Comparison of ENCODE assay signal across 1 cellular context in genomic region chrX:11665144-11666040, GRCh38.
TF ChIP-seq lines count a peak whose summit lies in the region.

A gene with protein sequence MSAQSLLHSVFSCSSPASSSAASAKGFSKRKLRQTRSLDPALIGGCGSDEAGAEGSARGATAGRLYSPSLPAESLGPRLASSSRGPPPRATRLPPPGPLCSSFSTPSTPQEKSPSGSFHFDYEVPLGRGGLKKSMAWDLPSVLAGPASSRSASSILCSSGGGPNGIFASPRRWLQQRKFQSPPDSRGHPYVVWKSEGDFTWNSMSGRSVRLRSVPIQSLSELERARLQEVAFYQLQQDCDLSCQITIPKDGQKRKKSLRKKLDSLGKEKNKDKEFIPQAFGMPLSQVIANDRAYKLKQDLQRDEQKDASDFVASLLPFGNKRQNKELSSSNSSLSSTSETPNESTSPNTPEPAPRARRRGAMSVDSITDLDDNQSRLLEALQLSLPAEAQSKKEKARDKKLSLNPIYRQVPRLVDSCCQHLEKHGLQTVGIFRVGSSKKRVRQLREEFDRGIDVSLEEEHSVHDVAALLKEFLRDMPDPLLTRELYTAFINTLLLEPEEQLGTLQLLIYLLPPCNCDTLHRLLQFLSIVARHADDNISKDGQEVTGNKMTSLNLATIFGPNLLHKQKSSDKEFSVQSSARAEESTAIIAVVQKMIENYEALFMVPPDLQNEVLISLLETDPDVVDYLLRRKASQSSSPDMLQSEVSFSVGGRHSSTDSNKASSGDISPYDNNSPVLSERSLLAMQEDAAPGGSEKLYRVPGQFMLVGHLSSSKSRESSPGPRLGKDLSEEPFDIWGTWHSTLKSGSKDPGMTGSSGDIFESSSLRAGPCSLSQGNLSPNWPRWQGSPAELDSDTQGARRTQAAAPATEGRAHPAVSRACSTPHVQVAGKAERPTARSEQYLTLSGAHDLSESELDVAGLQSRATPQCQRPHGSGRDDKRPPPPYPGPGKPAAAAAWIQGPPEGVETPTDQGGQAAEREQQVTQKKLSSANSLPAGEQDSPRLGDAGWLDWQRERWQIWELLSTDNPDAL (N-terminal part only) (minus strand): TSS chrX:11665920. CDS start chrX:11664828, 1,092 bp downstream.

TF ChIP-seq in endothelial cell of umbilical vein, 7 proteins besides CTCF, POLR2A, EP300 and RAD21:
- TF ChIP-seq, protein P1, sequence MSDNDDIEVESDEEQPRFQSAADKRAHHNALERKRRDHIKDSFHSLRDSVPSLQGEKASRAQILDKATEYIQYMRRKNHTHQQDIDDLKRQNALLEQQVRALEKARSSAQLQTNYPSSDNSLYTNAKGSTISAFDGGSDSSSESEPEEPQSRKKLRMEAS (IDR thresholded peaks at IDR 0.05; ENCODE audit: insufficient read depth, insufficient read length), result no peak
- peak; percentile 42 for TF ChIP-seq EZH2 (IDR thresholded peaks at IDR 0.05; ENCODE audit: borderline replicate concordance, low read depth, low read length, severe bottlenecking)
TF ChIP-seq in endothelial cell of umbilical vein: peak in this region for 1.
